ENCODE assay signal across 11 cellular contexts in genomic region chr7:151440799-151441443, GRCh38. TPM values are rescaled to one million over a fixed set of nuclear protein-coding genes. Genes with fewer than 3 reads are reported as not detected.
A peak's percentile ranks its signal among the peaks of the same experiment; 100 is the strongest.
DNase-seq lines count a peak whose midpoint lies in the region; ATAC-seq lines count a peak whose summit lies in the region.
"Had no signal": no experiment of that assay in that cellular context is flagged by ENCODE, and none has a peak within 500 bp of the region (broad histone marks: within the 10 kb centered on the region; RNA-seq: fewer than 3 reads in every experiment).

No MANE protein-coding gene starts in this region.

- H3K4me1 Mint-ChIP-seq in activated T-helper 2 cell treated with anti-CD3 and anti-CD28 coated beads, Interferon-gamma antibody, Interleukin-2, Interleukin-4, amounts not matched to agents 10 μg/mL and 5 μg/mL and 100 μg/mL, durations not matched to agents 14 hours and 24 hours and 36 hours (ENCODE audit: low read depth) = peaks cover 14% of the 10 kb centered on the region
- H3K4me1 Mint-ChIP-seq in immature natural killer cell = peaks cover 0 to 16% of the 10 kb centered on the region in 2 donors

- peak overlapping the region; percentile 56 for H3K27ac Mint-ChIP-seq in activated T-helper 2 cell treated with anti-CD3 and anti-CD28 coated beads, Interferon-gamma antibody, Interleukin-2, Interleukin-4, amounts not matched to agents 10 μg/mL and 5 μg/mL and 100 μg/mL, durations not matched to agents 14 hours and 24 hours and 36 hours
- H3K27ac Mint-ChIP-seq in immature natural killer cell = peak overlapping the region in 1 of 6 donors; percentile 55

- no peak for DNase-seq in activated T-helper 2 cell treated with anti-CD3 and anti-CD28 coated beads, Interferon-gamma antibody, Interleukin-2, Interleukin-4, amounts not matched to agents 10 μg/mL and 5 μg/mL and 100 μg/mL, durations not matched to agents 14 hours and 24 hours and 36 hours (ENCODE audit: low spot score)
- DNase-seq in stimulated activated naive CD8-positive, alpha-beta T cell treated with anti-CD3 and anti-CD28 coated beads, Interleukin-15, Interleukin-2, amounts not matched to agents 100 U/mL and 50 U/mL, for 24 hours = no peak
- DNase-seq in immature natural killer cell = no peak
- no peak for DNase-seq in occipital lobe (lab: John Stamatoyannopoulos, UW)
- DNase-seq: stimulated activated CD4-positive, alpha-beta T cell treated with anti-CD3 and anti-CD28 coated beads, Interleukin-4, amount 100 ng/mL, for 1 hour had no signal

- H3K9ac ChIP-seq in HUES48 (ENCODE audit: low read depth, low read length) = no peak overlapping the region

- ATAC-seq in stimulated activated naive CD8-positive, alpha-beta T cell treated with anti-CD3 and anti-CD28 coated beads, Interleukin-15, Interleukin-2, amounts not matched to agents 100 U/mL and 50 U/mL, for 24 hours = peak; percentile 41
- no peak for ATAC-seq in HG03520 (IDR thresholded peaks at IDR 0.05; ENCODE audit: unreplicated experiment)

- H3K36me3 ChIP-seq in HUES48 (ENCODE audit: control insufficient read depth, insufficient read depth, low read length) = no peaks in the 10 kb centered on the region

- H3K9me3 Mint-ChIP-seq in activated T-helper 2 cell treated with anti-CD3 and anti-CD28 coated beads, Interferon-gamma antibody, Interleukin-2, Interleukin-4, amounts not matched to agents 10 μg/mL and 5 μg/mL and 100 μg/mL, durations not matched to agents 14 hours and 24 hours and 36 hours = no peaks in the 10 kb centered on the region
- H3K9me3 Mint-ChIP-seq in immature natural killer cell = no peaks in the 10 kb centered on the region
- H3K9me3 Mint-ChIP-seq: activated T-cell treated with anti-CD3 and anti-CD28 coated beads, Interleukin-2, amount 50 U/mL, for 4 hours; neural crest cell had no signal

- H3K36me3 Mint-ChIP-seq in activated T-helper 2 cell treated with anti-CD3 and anti-CD28 coated beads, Interferon-gamma antibody, Interleukin-2, Interleukin-4, amounts not matched to agents 10 μg/mL and 5 μg/mL and 100 μg/mL, durations not matched to agents 14 hours and 24 hours and 36 hours (ENCODE audit: low read depth) = no peaks in the 10 kb centered on the region
- H3K36me3 Mint-ChIP-seq in immature natural killer cell = no peaks in the 10 kb centered on the region

- no peak overlapping the region for H3K4me3 Mint-ChIP-seq in activated T-helper 2 cell treated with anti-CD3 and anti-CD28 coated beads, Interferon-gamma antibody, Interleukin-2, Interleukin-4, amounts not matched to agents 10 μg/mL and 5 μg/mL and 100 μg/mL, durations not matched to agents 14 hours and 24 hours and 36 hours (ENCODE audit: low read depth)
- no peak overlapping the region for H3K4me3 Mint-ChIP-seq in immature natural killer cell
- H3K4me3 Mint-ChIP-seq: neural crest cell had no signal

- intact Hi-C loops in activated T-helper 2 cell treated with anti-CD3 and anti-CD28 coated beads, Interferon-gamma antibody, Interleukin-2, Interleukin-4, amounts not matched to agents 10 μg/mL and 5 μg/mL and 100 μg/mL, durations not matched to agents 14 hours and 24 hours and 36 hours (cut with micrococcal nuclease) = loop anchor here (1.0 kb wide), 1 partner anchor 8 kb away; no protein-coding TSS in a partner anchor

- peaks cover 18% of the 10 kb centered on the region for H3K4me1 ChIP-seq in HUES48 (ENCODE audit: control insufficient read depth, insufficient read depth, low read length)

- H3K27me3 ChIP-seq in HUES48 (ENCODE audit: control insufficient read depth, insufficient read depth, low read length) = peaks cover 9% of the 10 kb centered on the region

- H3K9me3 ChIP-seq in HUES48 (ENCODE audit: control insufficient read depth, insufficient read depth, low read length) (no peaks in the 10 kb centered on the region), iPS-18c (ENCODE audit: control insufficient read depth, insufficient read depth, low read length) (peaks cover 4% of the 10 kb centered on the region)

- peaks cover 1% of the 10 kb centered on the region for H3K27me3 Mint-ChIP-seq in activated T-helper 2 cell treated with anti-CD3 and anti-CD28 coated beads, Interferon-gamma antibody, Interleukin-2, Interleukin-4, amounts not matched to agents 10 μg/mL and 5 μg/mL and 100 μg/mL, durations not matched to agents 14 hours and 24 hours and 36 hours (ENCODE audit: low read depth)
- H3K27me3 Mint-ChIP-seq in immature natural killer cell (ENCODE audit: low read depth in 3 of 3) = peaks cover 5 to 13% (median 6%) of the 10 kb centered on the region in 3 donors

- H3K4me3 ChIP-seq in HUES48 (ENCODE audit: low read depth, low read length) (peak overlapping the region; percentile 62), iPS-18c (ENCODE audit: insufficient read depth, low read depth, low read length) (peak overlapping the region; percentile 54; the same call in 1 of the 2 replicates)

- H3K27ac ChIP-seq in HUES48 (ENCODE audit: low read depth, low read length) = no peak overlapping the region

RNA-seq across cellular contexts. Expression of gene CRYGN, which starts 1.0 kb away (rescaled TPM):
- total RNA-seq in activated T-helper 2 cell treated with anti-CD3 and anti-CD28 coated beads, Interferon-gamma antibody, Interleukin-2, Interleukin-4, amounts not matched to agents 10 μg/mL and 5 μg/mL and 100 μg/mL, durations not matched to agents 14 hours and 24 hours and 36 hours = not detected in 2 replicates
- not detected for polyA plus RNA-seq in immature natural killer cell
- not detected for total RNA-seq in occipital lobe
- total RNA-seq: activated T-cell treated with anti-CD3 and anti-CD28 coated beads, Interleukin-2, amount 50 U/mL, for 4 hours; T-helper 2 cell treated with Interferon-gamma antibody and Interleukin-4, amounts not matched to agents 100 ng/mL and 5 ng/mL, for 36 hours had no signal

RNA-seq across cellular contexts. Expression of gene WDR86, which starts 31.1 kb away (rescaled TPM):
- total RNA-seq in activated T-helper 2 cell treated with anti-CD3 and anti-CD28 coated beads, Interferon-gamma antibody, Interleukin-2, Interleukin-4, amounts not matched to agents 10 μg/mL and 5 μg/mL and 100 μg/mL, durations not matched to agents 14 hours and 24 hours and 36 hours = not detected in 2 replicates
- polyA plus RNA-seq in immature natural killer cell = 1 to 10 TPM in 2 of 3 donors, under 1 TPM in 1; 0.75 to 2.2 (median 2.2) TPM
- total RNA-seq in occipital lobe = 50.2 TPM
- total RNA-seq: T-helper 2 cell treated with Interferon-gamma antibody and Interleukin-4, amounts not matched to agents 100 ng/mL and 5 ng/mL, for 36 hours had no signal

Comparison
In these comparisons a context has a peak if more than half of its experiments do, and no peak if none do; other contexts are left out.
1. RNA of gene WDR86, which starts 31.1 kb away (total RNA-seq): 50.2 TPM in occipital lobe (single experiment); not detected in activated T-helper 2 cell treated with anti-CD3 and anti-CD28 coated beads, Interferon-gamma antibody, Interleukin-2, Interleukin-4, amounts not matched to agents 10 μg/mL and 5 μg/mL and 100 μg/mL, durations not matched to agents 14 hours and 24 hours and 36 hours; every median in the first group is over 10 times any median in the second.